18 cellular contexts compared by ENCODE assay signal in genomic region chr10:59456199-59456598, GRCh38.
DNase-seq lines count a peak whose midpoint lies in the region; ATAC-seq and TF ChIP-seq lines count a peak whose summit lies in the region.
"Had no signal": no experiment of that assay in that cellular context is flagged by ENCODE, and none has a peak within 500 bp of the region (broad histone marks: within the 10 kb centered on the region; RNA-seq: fewer than 3 reads in every experiment).

No MANE protein-coding gene starts in this region.

- no peaks in the 10 kb centered on the region for H4K20me1 ChIP-seq in osteoblast (ENCODE audit: insufficient read depth, low read length)

- no peaks in the 10 kb centered on the region for H3K79me2 ChIP-seq in osteoblast (ENCODE audit: insufficient read depth, low read length)

- H3K4me3 ChIP-seq in epithelial cell of esophagus (ENCODE audit: low read length) (no peak overlapping the region), osteoblast (ENCODE audit: insufficient read depth, low read length) (no peak overlapping the region)
- H3K4me3 ChIP-seq: HAP-1 had no signal

- no peaks in the 10 kb centered on the region for H3K4me1 ChIP-seq in osteoblast (ENCODE audit: insufficient read depth, low read length)
- H3K4me1 ChIP-seq: HAP-1 had no signal

- ATAC-seq in HG03045 (IDR thresholded peaks at IDR 0.05; ENCODE audit: unreplicated experiment) (no peak), HG03378 (IDR thresholded peaks at IDR 0.05; ENCODE audit: unreplicated experiment) (no peak)

- H3K9me3 ChIP-seq in osteoblast (ENCODE audit: low read depth, low read length) = no peaks in the 10 kb centered on the region
- H3K9me3 ChIP-seq: HAP-1 had no signal

- no peak overlapping the region for H3K4me2 ChIP-seq in osteoblast (ENCODE audit: insufficient read depth, low read length)

- no peaks in the 10 kb centered on the region for H3K36me3 ChIP-seq in osteoblast (ENCODE audit: insufficient read depth, low read length)
- H3K36me3 ChIP-seq: HAP-1 had no signal

- no peak overlapping the region for H2AFZ ChIP-seq in osteoblast (ENCODE audit: low read length)

- no peaks in the 10 kb centered on the region for H3K27me3 ChIP-seq in osteoblast (ENCODE audit: insufficient read depth, low read length)

- DNase-seq in HT1080 (ENCODE audit: low read depth) = peak; percentile 26
- DNase-seq in LHCN-M2 (ENCODE audit: low read depth) = peak; percentile 37
- peak; percentile 31 for DNase-seq in epithelial cell of esophagus (ENCODE audit: low read depth)
- peak; percentile 61 for DNase-seq in osteoblast (ENCODE audit: insufficient read length, low spot score, missing footprints)
- DNase-seq in NCI-H1092 treated with DMSO at 0.1 percent for 48 hours (lab: John Stamatoyannopoulos, UW) = no peak
- DNase-seq in epidermal melanocyte (ENCODE audit: insufficient read length, low spot score) = no peak
- DNase-seq: C1 segment of cervical spinal cord; Calu3; CD4-positive, alpha-beta memory T cell; COR-L47; DMS53; DMS79 treated with DMSO at 0.1 percent for 48 hours; GF-D8; GOT3; HFFc6 had no signal

- TF ChIP-seq CTCF in epithelial cell of esophagus (IDR thresholded peaks at IDR 0.05; ENCODE audit: insufficient read depth, low read depth, low read length, missing control alignments) = no peak
- no peak for TF ChIP-seq CTCF in osteoblast (IDR thresholded peaks at IDR 0.05; ENCODE audit: extremely low read depth, low read depth, low read length)

- no peak overlapping the region for H3K27ac ChIP-seq in osteoblast (ENCODE audit: low read depth, low read length)

Comparison
In these comparisons a context has a peak if more than half of its experiments do, and no peak if none do; other contexts are left out.
1. DNase-seq: peak in HT1080 (single experiment), LHCN-M2 (single experiment), epithelial cell of esophagus (single experiment) and osteoblast (single experiment); none in NCI-H1092 treated with DMSO at 0.1 percent for 48 hours (single experiment) and epidermal melanocyte (single experiment).